ENCODE assay signal across 9 cellular contexts in genomic region chr20:20083796-20084195, GRCh38. TPM values are rescaled to one million over a fixed set of nuclear protein-coding genes. Genes with fewer than 3 reads are reported as not detected.
DNase-seq lines count a peak whose midpoint lies in the region; ATAC-seq, FAIRE-seq and TF ChIP-seq lines count a peak whose summit lies in the region.
"Had no signal": no experiment of that assay in that cellular context is flagged by ENCODE, and none has a peak within 500 bp of the region (broad histone marks: within the 10 kb centered on the region; RNA-seq: fewer than 3 reads in every experiment).

No MANE protein-coding gene starts in this region.

- in situ Hi-C loops in GM13976 (cut with MboI; ENCODE audit: low sequenced_read_pairs, unreplicated experiment) = loop anchor here (25.0 kb wide), 3 partner anchors 154 to 729 kb away; no protein-coding TSS in a partner anchor

- no peak overlapping the region for H3K27ac ChIP-seq in endothelial cell of umbilical vein (ENCODE audit: insufficient read depth, low read depth, low read length)

- intact Hi-C loops in endothelial cell of umbilical vein (cut with micrococcal nuclease) = loop anchor here (1.0 to 10.0 kb wide), 4 partner anchors 51 to 511 kb away; no protein-coding TSS in a partner anchor

- ATAC-seq in GM21515 (IDR thresholded peaks at IDR 0.05; ENCODE audit: unreplicated experiment) = no peak

- peak overlapping the region in 1 of 3 experiments; percentile 15 for H3K27ac Mint-ChIP-seq in nephron

- BruUV-seq in endothelial cell of umbilical vein (replicated peaks; lab: Mats Ljungman, UMichigan) = no TSS peak

- no peaks in the 10 kb centered on the region for H4K20me1 ChIP-seq in endothelial cell of umbilical vein (replicated peaks; ENCODE audit: control insufficient read depth, extremely low read depth, insufficient read depth, low read length)

- H3K4me3 ChIP-seq in endothelial cell of umbilical vein (replicated peaks in 1 of 3; ENCODE audit: insufficient read depth in 1 of 3, low read depth in 1 of 3, low read length in 3 of 3) = no peak overlapping the region

- H3K4me3 Mint-ChIP-seq in nephron = no peak overlapping the region

- dilution Hi-C loops in endothelial cell of umbilical vein (cut with MboI; ENCODE audit: extremely low pct_ligation_motif_present, low sequenced_read_pairs) = no loop called here

- no peaks in the 10 kb centered on the region for H3K9me3 ChIP-seq in endothelial cell of umbilical vein (replicated peaks; ENCODE audit: control insufficient read depth, insufficient read depth, low read length)

- FAIRE-seq in A204.1 (lab: Jason Lieb, UNC) (peak; percentile 96), endothelial cell of umbilical vein (lab: Jason Lieb, UNC) (peak; percentile 72)
- FAIRE-seq: colon had no signal

- TF ChIP-seq CTCF in GM13976 (IDR thresholded peaks at IDR 0.05; ENCODE audit: borderline replicate concordance, control extremely low read depth, extremely low read depth, insufficient read depth, missing control alignments) (peak; percentile 34), endothelial cell of umbilical vein (IDR thresholded peaks at IDR 0.05; ENCODE audit: extremely low read depth in 1 of 2, insufficient read depth in 1 of 2, low read depth in 1 of 2, low read length in 2 of 2) (peak in 1 of 2 donors; percentile 13), nephron (IDR thresholded peaks at IDR 0.05; ENCODE audit: unreplicated experiment in 3 of 3) (peak; percentile 58 to 73 (median 59))

- no peaks in the 10 kb centered on the region for H3K36me3 ChIP-seq in endothelial cell of umbilical vein (ENCODE audit: control insufficient read depth in 2 of 2, extremely low read depth in 1 of 2, insufficient read depth in 2 of 2, low read length in 2 of 2)

- POLR2A ChIA-PET in endothelial cell of umbilical vein (lab: Charles Lee) = no interaction called here

- no peaks in the 10 kb centered on the region for H3K36me3 Mint-ChIP-seq in nephron (ENCODE audit: low read depth)

- H3K4me2 ChIP-seq in endothelial cell of umbilical vein (ENCODE audit: insufficient read depth, low read length) = peak overlapping the region; percentile 27

- DNase-seq in GM13976 (ENCODE audit: low spot score) (peak; percentile 41), NCI-H1092 treated with DMSO at 0.1 percent for 48 hours (lab: John Stamatoyannopoulos, UW) (peak; percentile 87), SHP77 (lab: John Stamatoyannopoulos, UW) (peak; percentile 77 to 89), endothelial cell of umbilical vein (ENCODE audit: low read depth, low spot score) (peak; percentile 33)
- DNase-seq in activated CD4-positive, alpha-beta T cell treated with anti-CD3 and anti-CD28 coated beads, Interleukin-2, amount 50 U/mL, for 48 hours = no peak

- no peak overlapping the region for H2AFZ ChIP-seq in endothelial cell of umbilical vein (ENCODE audit: low read depth, low read length)

- H3K4me1 ChIP-seq in endothelial cell of umbilical vein (ENCODE audit: control insufficient read depth, extremely low read depth, insufficient read depth, low read length) = no peaks in the 10 kb centered on the region

- no peaks in the 10 kb centered on the region for H3K79me2 ChIP-seq in endothelial cell of umbilical vein (ENCODE audit: control insufficient read depth, insufficient read depth, low read length)

- peaks cover 22% of the 10 kb centered on the region for H3K4me1 Mint-ChIP-seq in nephron

- peaks cover 5 to 15% of the 10 kb centered on the region in 2 experiments for H3K27me3 ChIP-seq in endothelial cell of umbilical vein (ENCODE audit: control insufficient read depth in 2 of 2, insufficient read depth in 2 of 2, low read length in 2 of 2)

- peaks cover 26% of the 10 kb centered on the region for H3K27me3 Mint-ChIP-seq in nephron (ENCODE audit: low read depth)

- H3K9ac ChIP-seq in endothelial cell of umbilical vein (replicated peaks; ENCODE audit: extremely low read depth, insufficient read depth, low read length) = no peak overlapping the region

- TF ChIP-seq POLR2A in endothelial cell of umbilical vein (IDR thresholded peaks at IDR 0.05; ENCODE audit: low read depth, low read length) = no peak

- CTCF ChIA-PET in endothelial cell of umbilical vein (lab: Charles Lee) = interaction anchor here (0.7 to 4.3 kb wide), 6 partner anchors 10 to 510 kb away, joined by 3 to 53 read pairs (median 4); partner anchors contain the start of genes CFAP61 and CRNKL1

- H3K9me3 Mint-ChIP-seq in nephron = no peaks in the 10 kb centered on the region

- no peaks in the 10 kb centered on the region for H3K9me1 ChIP-seq in endothelial cell of umbilical vein (replicated peaks; ENCODE audit: control insufficient read depth, extremely low read depth, insufficient read depth, low read length)

TF ChIP-seq in endothelial cell of umbilical vein, 7 proteins besides CTCF, POLR2A, EP300 and RAD21:
- TF ChIP-seq MAX (IDR thresholded peaks at IDR 0.05; ENCODE audit: insufficient read depth, insufficient read length) (no peak), MYC (IDR thresholded peaks at IDR 0.05; ENCODE audit: low read depth, low read length) (no peak), POLR2AphosphoS5 (IDR thresholded peaks at IDR 0.05; ENCODE audit: insufficient read depth, low read depth, low read length) (no peak), JUN (IDR thresholded peaks at IDR 0.05; ENCODE audit: borderline replicate concordance, insufficient read depth, insufficient read length, low read depth) (no peak), GATA2 (IDR thresholded peaks at IDR 0.05; ENCODE audit: insufficient read depth, insufficient read length, low read depth, low read length) (no peak), FOS (IDR thresholded peaks at IDR 0.05; ENCODE audit: borderline replicate concordance, insufficient read depth, low read length) (no peak)

RNA-seq across cellular contexts. Expression of gene CFAP61, which starts 31.5 kb away (rescaled TPM):
- total RNA-seq in endothelial cell of umbilical vein = not detected in 2 replicates
- not detected in 2 replicates for polyA plus RNA-seq in endothelial cell of umbilical vein
- not detected in 2 replicates for polyA plus RNA-seq in endothelial cell of umbilical vein (2011; cell fraction: cytosol; rRNA removed)
- not detected in 2 replicates for polyA plus RNA-seq in endothelial cell of umbilical vein (2011; cell fraction: nucleus; rRNA removed)
- polyA plus RNA-seq in endothelial cell of umbilical vein (2012) = not detected in 2 replicates
- not detected in 2 replicates for polyA minus RNA-seq in endothelial cell of umbilical vein
- polyA minus RNA-seq in endothelial cell of umbilical vein (2011; cell fraction: cytosol; rRNA and poly(A)+ RNA removed) = not detected
- not detected in 2 replicates for polyA minus RNA-seq in endothelial cell of umbilical vein (2011; cell fraction: nucleus; rRNA and poly(A)+ RNA removed)

RNA-seq across cellular contexts. Expression of gene CRNKL1, which starts 31.5 kb away (rescaled TPM):
- 20.6 and 22.3 TPM in 2 replicates for total RNA-seq in endothelial cell of umbilical vein
- 3.1 and 4.9 TPM in 2 replicates for polyA plus RNA-seq in endothelial cell of umbilical vein
- polyA plus RNA-seq in endothelial cell of umbilical vein (2011; cell fraction: cytosol; rRNA removed) = 7.2 and 7.8 TPM in 2 replicates
- 9.4 and 11.6 TPM in 2 replicates for polyA plus RNA-seq in endothelial cell of umbilical vein (2011; cell fraction: nucleus; rRNA removed)
- 18.5 and 19.3 TPM in 2 replicates for polyA plus RNA-seq in endothelial cell of umbilical vein (2012)
- 10.1 and 11.0 TPM in 2 replicates for polyA minus RNA-seq in endothelial cell of umbilical vein
- polyA minus RNA-seq in endothelial cell of umbilical vein (2011; cell fraction: cytosol; rRNA and poly(A)+ RNA removed) = 6.6 TPM
- 11.7 and 13.3 TPM in 2 replicates for polyA minus RNA-seq in endothelial cell of umbilical vein (2011; cell fraction: nucleus; rRNA and poly(A)+ RNA removed)

Comparison
In these comparisons a context has a peak if more than half of its experiments do, and no peak if none do; other contexts are left out.
1. DNase-seq: peak in GM13976 (single experiment), NCI-H1092 treated with DMSO at 0.1 percent for 48 hours (single experiment), SHP77 (2 of 2) and endothelial cell of umbilical vein (single experiment); none in activated CD4-positive, alpha-beta T cell treated with anti-CD3 and anti-CD28 coated beads, Interleukin-2, amount 50 U/mL, for 48 hours (0 of 2).